In the genomic region with DNA sequence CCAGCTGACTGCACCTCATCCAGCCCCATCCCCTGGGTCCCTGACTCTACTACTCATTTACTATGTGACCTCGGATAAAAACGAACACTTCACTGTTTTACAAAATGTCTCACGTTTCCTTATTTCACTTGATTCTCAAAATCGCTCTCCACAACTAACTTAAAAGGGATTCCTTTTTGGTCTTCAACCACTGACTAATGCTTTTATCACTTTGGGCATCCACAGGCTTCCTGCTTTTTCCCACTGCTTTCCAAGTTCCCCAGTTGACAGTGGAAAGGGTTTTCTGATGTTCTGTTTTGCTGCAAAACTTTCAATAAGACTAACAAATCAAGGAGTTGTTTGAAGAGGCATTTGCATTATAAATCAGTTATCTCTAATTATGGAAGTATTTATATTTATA, we compare ENCODE assay signal across 13 cellular contexts. TPM values are rescaled to one million over a fixed set of nuclear protein-coding genes. Genes with fewer than 3 reads are reported as not detected.
DNase-seq lines count a peak whose midpoint lies in the region; ATAC-seq and TF ChIP-seq lines count a peak whose summit lies in the region.
"Had no signal": no experiment of that assay in that cellular context is flagged by ENCODE, and none has a peak within 500 bp of the region (broad histone marks: within the 10 kb centered on the region; RNA-seq: fewer than 3 reads in every experiment).

No MANE protein-coding gene starts in this region.

- no peak overlapping the region for H3K27ac ChIP-seq in HCT116 (ENCODE audit: low read depth, low read length)
- H3K27ac ChIP-seq in transverse colon, result no peak overlapping the region

- H3K9ac ChIP-seq in HCT116 (ENCODE audit: low read length), result no peak overlapping the region

- TF ChIP-seq CTCF in HCT116 (IDR thresholded peaks at IDR 0.05 in 2 of 3, conservative IDR thresholded peaks at IDR 0.05 in 1 of 3; ENCODE audit: borderline replicate concordance in 1 of 3, insufficient read depth in 1 of 3, low read depth in 2 of 3, low read length in 2 of 3) (no peak), transverse colon (IDR thresholded peaks at IDR 0.05) (no peak)

- no peaks in the 10 kb centered on the region for H3K27me3 ChIP-seq in HCT116 (ENCODE audit: insufficient read depth, low read length)
- H3K27me3 ChIP-seq in transverse colon, result no peaks in the 10 kb centered on the region

- no peaks in the 10 kb centered on the region for H3K79me2 ChIP-seq in HCT116 (ENCODE audit: insufficient read depth, low read length)

- H3K4me1 ChIP-seq in HCT116 (ENCODE audit: control insufficient read depth in 1 of 2, insufficient read depth in 2 of 2, low read length in 2 of 2) (peaks cover 20 to 37% of the 10 kb centered on the region in 2 experiments), transverse colon (peaks cover 8 to 32% (median 14%) of the 10 kb centered on the region in 4 donors)

- H3K36me3 ChIP-seq in HCT116 (ENCODE audit: control insufficient read depth in 1 of 2, insufficient read depth in 2 of 2, low read length in 2 of 2), result no peaks in the 10 kb centered on the region
- H3K36me3 ChIP-seq in transverse colon, result no peaks in the 10 kb centered on the region

- no peak for ATAC-seq in HCT116

- CTCF ChIA-PET in HCT116 (lab: Charles Lee), result no interaction called here

- TF ChIP-seq RAD21 in HCT116 (IDR thresholded peaks at IDR 0.05; ENCODE audit: low read depth), result no peak

- H3K9me2 ChIP-seq in HCT116 (ENCODE audit: insufficient read depth), result no peaks in the 10 kb centered on the region

- no peaks in the 10 kb centered on the region for H3K9me3 ChIP-seq in HCT116 (ENCODE audit: control insufficient read depth in 1 of 2, insufficient read depth in 1 of 2, low read depth in 1 of 2, low read length in 2 of 2)
- H3K9me3 ChIP-seq in transverse colon, result no peaks in the 10 kb centered on the region

- intact Hi-C loops in HCT116 (cut with micrococcal nuclease), result no loop called here
- intact Hi-C loops in transverse colon (cut with DNase I; ENCODE audit: low total_unique reads), result no loop called here

- H3K4me3 ChIP-seq in HCT116 (replicated peaks in 1 of 2; ENCODE audit: low read depth in 1 of 2, low read length in 2 of 2) (no peak overlapping the region), transverse colon (no peak overlapping the region)
- H3K4me3 ChIP-seq: lung had no signal

- RAD21 ChIA-PET in HCT116 (lab: Charles Lee; ENCODE audit: low non-redundant PET in 1 of 2, low total read pairs in 2 of 2, uncharacterized antibody in 2 of 2, unreplicated experiment in 2 of 2), result no interaction called here

- H2AFZ ChIP-seq in HCT116 (ENCODE audit: low read depth, low read length, poor library complexity, severe bottlenecking), result no peak overlapping the region

- POLR2A ChIA-PET in HCT116 (lab: Charles Lee), result no interaction called here

- H4K20me1 ChIP-seq in HCT116 (ENCODE audit: insufficient read depth), result 0 out of 2 replicates have a peak, but pooled peaks cover 3% of the 10 kb centered on the region

- BruUV-seq in HCT116 (replicated peaks; lab: Mats Ljungman, UMichigan), result no TSS peak

- no peak for TF ChIP-seq POLR2A in HCT116 (IDR thresholded peaks at IDR 0.05; ENCODE audit: borderline replicate concordance, extremely low read depth, insufficient read depth, insufficient read length)
- no peak for TF ChIP-seq POLR2A in transverse colon (IDR thresholded peaks at IDR 0.05)

- DNase-seq in ACHN (peak; percentile 20), HCT116 (ENCODE audit: low read depth, low spot score) (no peak), amniotic epithelial cell (ENCODE audit: low read depth) (peak; percentile 42), islet precursor cell (peak; percentile 54), transverse colon (no peak), G401 (ENCODE audit: low spot score) (no peak), DMS53 (lab: John Stamatoyannopoulos, UW) (no peak), NCI-H2107 treated with DMSO at 0.1 percent for 48 hours (lab: John Stamatoyannopoulos, UW; ENCODE audit: unreplicated experiment) (no peak)
- DNase-seq: caudate nucleus, NCI-H69, occipital lobe, small intestine had no signal

- peak overlapping the region; percentile 35 for H3K4me2 ChIP-seq in HCT116 (ENCODE audit: low read length)

- TF ChIP-seq EP300 in transverse colon (IDR thresholded peaks at IDR 0.05; ENCODE audit: low read depth), result no peak

- WGBS in transverse colon (ENCODE audit: low coverage in 1 of 2), 2 donors, result 92 to 96% methylated on average over 4 of the region's 4 CpGs

- in situ Hi-C loops in ACHN (cut with HindIII; ENCODE audit: low pct_ligation_motif_present, low pct_unique_long_range_greater_than_20kb, low sequenced_read_pairs) (no loop called here), transverse colon (cut with MboI; ENCODE audit: low pct_ligation_motif_present in 1 of 4, low pct_unique_long_range_greater_than_20kb in 1 of 4, low sequenced_read_pairs in 3 of 4) (no loop called here), G401 (cut with HindIII; ENCODE audit: low sequenced_read_pairs) (no loop called here)

TF ChIP-seq in HCT116, 20 proteins besides CTCF, POLR2A, EP300 and RAD21 (continues in another document):
- TF ChIP-seq EZH2 (IDR thresholded peaks at IDR 0.05), result no peak
- TF ChIP-seq EGR1 (IDR thresholded peaks at IDR 0.05; ENCODE audit: low read depth), result no peak
- TF ChIP-seq, protein P1, sequence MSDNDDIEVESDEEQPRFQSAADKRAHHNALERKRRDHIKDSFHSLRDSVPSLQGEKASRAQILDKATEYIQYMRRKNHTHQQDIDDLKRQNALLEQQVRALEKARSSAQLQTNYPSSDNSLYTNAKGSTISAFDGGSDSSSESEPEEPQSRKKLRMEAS (IDR thresholded peaks at IDR 0.05), result no peak
- TF ChIP-seq CEBPB (IDR thresholded peaks at IDR 0.05; ENCODE audit: low read depth), result no peak
- TF ChIP-seq ZFX (IDR thresholded peaks at IDR 0.05), result no peak
- TF ChIP-seq EZH2phosphoT487 (IDR thresholded peaks at IDR 0.05; ENCODE audit: borderline replicate concordance), result no peak
- TF ChIP-seq POLR2AphosphoS5 (IDR thresholded peaks at IDR 0.05; ENCODE audit: low read depth, low read length), result no peak
- TF ChIP-seq CBX3 (IDR thresholded peaks at IDR 0.05; ENCODE audit: low read depth), result no peak
- TF ChIP-seq TCF7L2 (IDR thresholded peaks at IDR 0.05; ENCODE audit: borderline replicate concordance, extremely low read depth, insufficient read depth, insufficient read length), result no peak
- TF ChIP-seq, protein P2, sequence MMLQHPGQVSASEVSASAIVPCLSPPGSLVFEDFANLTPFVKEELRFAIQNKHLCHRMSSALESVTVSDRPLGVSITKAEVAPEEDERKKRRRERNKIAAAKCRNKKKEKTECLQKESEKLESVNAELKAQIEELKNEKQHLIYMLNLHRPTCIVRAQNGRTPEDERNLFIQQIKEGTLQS (IDR thresholded peaks at IDR 0.05), result no peak
- TF ChIP-seq ZNF274 (IDR thresholded peaks at IDR 0.05; ENCODE audit: low read depth, low read length), result no peak
- no peak for TF ChIP-seq FOSL1 (IDR thresholded peaks at IDR 0.05; ENCODE audit: low read depth)
- TF ChIP-seq SRF (IDR thresholded peaks at IDR 0.05; ENCODE audit: low read depth), result no peak
- TF ChIP-seq JUND (IDR thresholded peaks at IDR 0.05), result no peak
- TF ChIP-seq, protein P3, sequence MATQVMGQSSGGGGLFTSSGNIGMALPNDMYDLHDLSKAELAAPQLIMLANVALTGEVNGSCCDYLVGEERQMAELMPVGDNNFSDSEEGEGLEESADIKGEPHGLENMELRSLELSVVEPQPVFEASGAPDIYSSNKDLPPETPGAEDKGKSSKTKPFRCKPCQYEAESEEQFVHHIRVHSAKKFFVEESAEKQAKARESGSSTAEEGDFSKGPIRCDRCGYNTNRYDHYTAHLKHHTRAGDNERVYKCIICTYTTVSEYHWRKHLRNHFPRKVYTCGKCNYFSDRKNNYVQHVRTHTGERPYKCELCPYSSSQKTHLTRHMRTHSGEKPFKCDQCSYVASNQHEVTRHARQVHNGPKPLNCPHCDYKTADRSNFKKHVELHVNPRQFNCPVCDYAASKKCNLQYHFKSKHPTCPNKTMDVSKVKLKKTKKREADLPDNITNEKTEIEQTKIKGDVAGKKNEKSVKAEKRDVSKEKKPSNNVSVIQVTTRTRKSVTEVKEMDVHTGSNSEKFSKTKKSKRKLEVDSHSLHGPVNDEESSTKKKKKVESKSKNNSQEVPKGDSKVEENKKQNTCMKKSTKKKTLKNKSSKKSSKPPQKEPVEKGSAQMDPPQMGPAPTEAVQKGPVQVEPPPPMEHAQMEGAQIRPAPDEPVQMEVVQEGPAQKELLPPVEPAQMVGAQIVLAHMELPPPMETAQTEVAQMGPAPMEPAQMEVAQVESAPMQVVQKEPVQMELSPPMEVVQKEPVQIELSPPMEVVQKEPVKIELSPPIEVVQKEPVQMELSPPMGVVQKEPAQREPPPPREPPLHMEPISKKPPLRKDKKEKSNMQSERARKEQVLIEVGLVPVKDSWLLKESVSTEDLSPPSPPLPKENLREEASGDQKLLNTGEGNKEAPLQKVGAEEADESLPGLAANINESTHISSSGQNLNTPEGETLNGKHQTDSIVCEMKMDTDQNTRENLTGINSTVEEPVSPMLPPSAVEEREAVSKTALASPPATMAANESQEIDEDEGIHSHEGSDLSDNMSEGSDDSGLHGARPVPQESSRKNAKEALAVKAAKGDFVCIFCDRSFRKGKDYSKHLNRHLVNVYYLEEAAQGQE (IDR thresholded peaks at IDR 0.05; ENCODE audit: low read depth), result no peak
- no peak for TF ChIP-seq YY1 (IDR thresholded peaks at IDR 0.05; ENCODE audit: extremely low read depth, insufficient replicate concordance, low read depth, low read length)
- TF ChIP-seq, protein P4, sequence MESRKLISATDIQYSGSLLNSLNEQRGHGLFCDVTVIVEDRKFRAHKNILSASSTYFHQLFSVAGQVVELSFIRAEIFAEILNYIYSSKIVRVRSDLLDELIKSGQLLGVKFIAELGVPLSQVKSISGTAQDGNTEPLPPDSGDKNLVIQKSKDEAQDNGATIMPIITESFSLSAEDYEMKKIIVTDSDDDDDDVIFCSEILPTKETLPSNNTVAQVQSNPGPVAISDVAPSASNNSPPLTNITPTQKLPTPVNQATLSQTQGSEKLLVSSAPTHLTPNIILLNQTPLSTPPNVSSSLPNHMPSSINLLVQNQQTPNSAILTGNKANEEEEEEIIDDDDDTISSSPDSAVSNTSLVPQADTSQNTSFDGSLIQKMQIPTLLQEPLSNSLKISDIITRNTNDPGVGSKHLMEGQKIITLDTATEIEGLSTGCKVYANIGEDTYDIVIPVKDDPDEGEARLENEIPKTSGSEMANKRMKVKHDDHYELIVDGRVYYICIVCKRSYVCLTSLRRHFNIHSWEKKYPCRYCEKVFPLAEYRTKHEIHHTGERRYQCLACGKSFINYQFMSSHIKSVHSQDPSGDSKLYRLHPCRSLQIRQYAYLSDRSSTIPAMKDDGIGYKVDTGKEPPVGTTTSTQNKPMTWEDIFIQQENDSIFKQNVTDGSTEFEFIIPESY (IDR thresholded peaks at IDR 0.05; ENCODE audit: extremely low read depth, insufficient replicate concordance, low read length), result no peak
- no peak for TF ChIP-seq SIN3A (IDR thresholded peaks at IDR 0.05; ENCODE audit: low read depth)
- TF ChIP-seq ELF1 (IDR thresholded peaks at IDR 0.05; ENCODE audit: borderline replicate concordance, low read depth), result no peak

RNA-seq across cellular contexts. Expression of a gene that starts 24.1 kb away (rescaled TPM):
- 8.9 TPM for total RNA-seq in HCT116 (2021; ENCODE audit: unreplicated experiment)
- polyA plus RNA-seq in HCT116 (2012), result 6.0 and 9.7 TPM in 2 replicates
- total RNA-seq in transverse colon, result 10 to 100 TPM; 19.5 to 44.8 (median 32.9) TPM
- 9.8 and 13.5 TPM in 2 replicates for total RNA-seq in G401 (2014; rRNA removed; shearing (Covaris generic))

Comparison
In these comparisons a context has a peak if more than half of its experiments do, and no peak if none do; other contexts are left out.
1. DNase-seq: peak in ACHN (single experiment), amniotic epithelial cell (single experiment) and islet precursor cell (single experiment); none in HCT116 (single experiment), transverse colon (single experiment), G401 (single experiment), DMS53 (single experiment) and NCI-H2107 treated with DMSO at 0.1 percent for 48 hours (single experiment).